In the genomic region with DNA sequence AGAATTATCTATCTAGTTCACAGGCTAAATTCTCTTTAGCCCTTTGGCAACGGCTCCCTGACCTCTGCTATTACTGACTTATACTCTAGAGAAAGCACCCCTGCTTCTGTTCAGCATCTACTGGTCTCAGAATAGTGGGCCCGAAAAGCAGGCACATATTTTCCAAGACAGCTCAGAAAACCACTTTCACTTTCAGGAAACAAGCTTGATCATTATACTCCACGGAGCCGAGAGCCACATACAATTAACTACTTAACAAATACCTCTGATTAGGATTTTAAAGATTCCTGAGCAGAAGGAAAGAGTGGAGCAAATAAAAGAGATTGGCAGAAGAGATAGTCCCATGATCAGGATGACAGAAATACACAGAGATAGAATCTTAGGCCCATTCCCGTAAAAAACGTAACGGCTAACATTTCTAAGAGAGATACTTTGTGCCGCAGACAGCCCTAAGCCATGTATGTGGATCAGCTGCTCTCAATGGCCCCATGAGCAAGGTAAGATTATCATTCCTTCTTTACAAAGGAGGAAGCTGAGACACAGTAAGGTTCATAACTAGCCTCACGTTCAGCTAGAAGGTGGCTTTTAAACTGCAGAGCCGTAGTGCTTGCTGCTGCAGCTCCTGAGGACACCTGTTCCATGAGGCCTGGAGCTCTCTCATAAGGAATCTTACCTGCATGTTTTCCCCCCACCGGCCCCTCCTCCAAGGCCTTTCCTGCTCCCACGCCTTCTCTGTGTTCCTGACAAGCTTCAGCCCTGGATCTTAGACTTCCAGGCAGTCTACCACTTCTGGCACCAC, we compare ENCODE assay signal across 11 cellular contexts.
A peak's percentile ranks its signal among the peaks of the same experiment; 100 is the strongest.
DNase-seq lines count a peak whose midpoint lies in the region; ATAC-seq, FAIRE-seq and TF ChIP-seq lines count a peak whose summit lies in the region.
"Had no signal": no experiment of that assay in that cellular context is flagged by ENCODE, and none has a peak within 500 bp of the region (broad histone marks: within the 10 kb centered on the region; RNA-seq: fewer than 3 reads in every experiment).

No MANE protein-coding gene starts in this region.

- H3K27me3 Mint-ChIP-seq in T-helper 1 cell treated with Interleukin-12 subunit alpha and Interleukin-12 subunit beta and Interleukin-4 antibody, amounts not matched to agents 30 μg/mL and 1 μg/mL, for 36 hours (ENCODE audit: low read depth): no peaks in the 10 kb centered on the region

- peak overlapping the region; percentile 27 for H3K27ac Mint-ChIP-seq in T-helper 1 cell treated with Interleukin-12 subunit alpha and Interleukin-12 subunit beta and Interleukin-4 antibody, amounts not matched to agents 30 μg/mL and 1 μg/mL, for 36 hours

- peak overlapping the region; percentile 80 for H3K4me2 ChIP-seq in BLaER1

- H3K9me3 ChIP-seq in BLaER1 (peaks cover 26% of the 10 kb centered on the region), pancreas (no peaks in the 10 kb centered on the region)

- DNase-seq in fibroblast of gingiva (ENCODE audit: low read depth) (peak; percentile 43), pancreas (peak in 1 of 6 donors; percentile 19), NCI-H774 (lab: John Stamatoyannopoulos, UW) (no peak), GM10266 (ENCODE audit: extremely low spot score) (no peak), NCI-H1417 treated with DMSO at 0.1 percent for 48 hours (lab: John Stamatoyannopoulos, UW) (no peak)
- DNase-seq: EL, left colon, NCI-H146 had no signal

- H3K27ac ChIP-seq in BLaER1 (peak overlapping the region; percentile 86), pancreas (peak overlapping the region; percentile 2 to 74 (median 45))

- H3K4me3 Mint-ChIP-seq in T-helper 1 cell treated with Interleukin-12 subunit alpha and Interleukin-12 subunit beta and Interleukin-4 antibody, amounts not matched to agents 30 μg/mL and 1 μg/mL, for 36 hours: peak overlapping the region; percentile 52

- intact Hi-C loops in pancreas (cut with DNase I): no loop called here

- no peaks in the 10 kb centered on the region for H3K9me3 Mint-ChIP-seq in T-helper 1 cell treated with Interleukin-12 subunit alpha and Interleukin-12 subunit beta and Interleukin-4 antibody, amounts not matched to agents 30 μg/mL and 1 μg/mL, for 36 hours

- no peaks in the 10 kb centered on the region for H4K20me1 ChIP-seq in BLaER1

- H3K36me3 ChIP-seq in BLaER1: no peaks in the 10 kb centered on the region; the same call in 1 of the 2 replicates
- no peaks in the 10 kb centered on the region for H3K36me3 ChIP-seq in pancreas

- TF ChIP-seq CTCF in pancreas (IDR thresholded peaks at IDR 0.05): no peak
- no peak for TF ChIP-seq CTCF in GM10266 (IDR thresholded peaks at IDR 0.05; ENCODE audit: control insufficient read depth, insufficient read depth, low read depth, missing control alignments)

- H3K4me3 ChIP-seq in BLaER1 (peak overlapping the region; percentile 47; the same call in 1 of the 2 replicates), pancreas (peak overlapping the region in 1 of 4 donors; percentile 5)

- peak overlapping the region; percentile 74 for H3K9ac ChIP-seq in BLaER1

- FAIRE-seq in pancreas (lab: Jason Lieb, UNC): no peak

- peaks cover 29% of the 10 kb centered on the region for H3K4me1 Mint-ChIP-seq in T-helper 1 cell treated with Interleukin-12 subunit alpha and Interleukin-12 subunit beta and Interleukin-4 antibody, amounts not matched to agents 30 μg/mL and 1 μg/mL, for 36 hours (ENCODE audit: low read depth)

- peaks cover 88% of the 10 kb centered on the region for H3K4me1 ChIP-seq in BLaER1
- H3K4me1 ChIP-seq in pancreas: peaks cover 11 to 38% (median 35%) of the 10 kb centered on the region in 3 donors

- H3K36me3 Mint-ChIP-seq in T-helper 1 cell treated with Interleukin-12 subunit alpha and Interleukin-12 subunit beta and Interleukin-4 antibody, amounts not matched to agents 30 μg/mL and 1 μg/mL, for 36 hours (ENCODE audit: low read depth): no peaks in the 10 kb centered on the region

- no peaks in the 10 kb centered on the region for H3K27me3 ChIP-seq in BLaER1
- no peaks in the 10 kb centered on the region for H3K27me3 ChIP-seq in pancreas

- ATAC-seq in pancreas (peak; percentile 9 to 60 (median 47)), GM21515 (IDR thresholded peaks at IDR 0.05; ENCODE audit: unreplicated experiment) (no peak)
- ATAC-seq: left colon had no signal

- 27 to 37% methylated on average over 12 of the region's 12 CpGs for WGBS in pancreas, 2 donors
